Comparison of ENCODE assay signal across 8 cellular contexts in genomic region chr2:18435425-18436037, GRCh38.
DNase-seq lines count a peak whose midpoint lies in the region; ATAC-seq lines count a peak whose summit lies in the region.

No MANE protein-coding gene starts in this region.

- ATAC-seq in HG03439 (IDR thresholded peaks at IDR 0.05; ENCODE audit: unreplicated experiment): peak; percentile 54
- ATAC-seq in HG03139 (IDR thresholded peaks at IDR 0.05; ENCODE audit: unreplicated experiment): no peak

- no peaks in the 10 kb centered on the region for H3K79me2 ChIP-seq in mesendoderm (ENCODE audit: control insufficient read depth, insufficient read depth, low read length)

- no peaks in the 10 kb centered on the region for H3K79me1 ChIP-seq in mesendoderm (ENCODE audit: low read length)

- H4K8ac ChIP-seq in mesendoderm (ENCODE audit: low read depth, low read length): no peak overlapping the region

- no peak overlapping the region for H4K5ac ChIP-seq in mesendoderm (ENCODE audit: low read length)

- no peak overlapping the region for H3K23ac ChIP-seq in mesendoderm (ENCODE audit: low read length)

- H2BK120ac ChIP-seq in mesendoderm (ENCODE audit: low read depth, low read length): no peak overlapping the region

- peak; percentile 7 for DNase-seq in activated CD4-positive, alpha-beta T cell treated with anti-CD3 and anti-CD28 coated beads for 48 hours
- DNase-seq in activated CD4-positive, alpha-beta T cell treated with anti-CD3 and anti-CD28 coated beads, Interleukin-2, amount 50 U/mL, for 4 hours: no peak
- DNase-seq in NCI-H82 treated with DMSO at 0.1 percent for 48 hours (lab: John Stamatoyannopoulos, UW; ENCODE audit: unreplicated experiment) (peak; percentile 9), cerebellar cortex (ENCODE audit: low spot score) (peak; percentile 44), mesendoderm (peak; percentile 63), GM19238 (ENCODE audit: insufficient read length, low spot score) (no peak)

- H2AK5ac ChIP-seq in mesendoderm (ENCODE audit: low read length): no peak overlapping the region

- H3K4ac ChIP-seq in mesendoderm (ENCODE audit: low read depth, low read length): no peak overlapping the region

- H3K56ac ChIP-seq in mesendoderm (ENCODE audit: low read length): no peak overlapping the region

- no peak overlapping the region for H3K18ac ChIP-seq in mesendoderm (ENCODE audit: low read length)

- H3K4me2 ChIP-seq in mesendoderm (ENCODE audit: low read length): no peak overlapping the region

- H3K27me3 ChIP-seq in mesendoderm (ENCODE audit: insufficient read depth, low read length, poor library complexity): no peaks in the 10 kb centered on the region

- H3K36me3 ChIP-seq in mesendoderm (ENCODE audit: control insufficient read depth, insufficient read depth, low read length): no peaks in the 10 kb centered on the region

- no CpG with 5 or more reads among the region's 2 CpGs for WGBS in mesendoderm (ENCODE audit: extremely low coverage, insufficient coverage, low lambda C conversion rate)

- no peak overlapping the region for H3K9ac ChIP-seq in mesendoderm (ENCODE audit: low read length)

- H2BK5ac ChIP-seq in mesendoderm (ENCODE audit: low read length): no peak overlapping the region

- no peak overlapping the region for H2BK15ac ChIP-seq in mesendoderm (replicated peaks; ENCODE audit: low read depth)

- H3K4me3 ChIP-seq in mesendoderm (ENCODE audit: low read length): no peak overlapping the region

- no peak overlapping the region for H3K27ac ChIP-seq in mesendoderm (ENCODE audit: low read depth, low read length)

- no peaks in the 10 kb centered on the region for H3K4me1 ChIP-seq in mesendoderm (ENCODE audit: control insufficient read depth, low read depth, low read length)

Comparison
In these comparisons a context has a peak if more than half of its experiments do, and no peak if none do; other contexts are left out.
1. DNase-seq: peak in activated CD4-positive, alpha-beta T cell treated with anti-CD3 and anti-CD28 coated beads for 48 hours (single experiment), NCI-H82 treated with DMSO at 0.1 percent for 48 hours (single experiment), cerebellar cortex (single experiment) and mesendoderm (single experiment); none in activated CD4-positive, alpha-beta T cell treated with anti-CD3 and anti-CD28 coated beads, Interleukin-2, amount 50 U/mL, for 4 hours (0 of 2) and GM19238 (single experiment).